ENCODE assay signal across 16 cellular contexts in the genomic region with DNA sequence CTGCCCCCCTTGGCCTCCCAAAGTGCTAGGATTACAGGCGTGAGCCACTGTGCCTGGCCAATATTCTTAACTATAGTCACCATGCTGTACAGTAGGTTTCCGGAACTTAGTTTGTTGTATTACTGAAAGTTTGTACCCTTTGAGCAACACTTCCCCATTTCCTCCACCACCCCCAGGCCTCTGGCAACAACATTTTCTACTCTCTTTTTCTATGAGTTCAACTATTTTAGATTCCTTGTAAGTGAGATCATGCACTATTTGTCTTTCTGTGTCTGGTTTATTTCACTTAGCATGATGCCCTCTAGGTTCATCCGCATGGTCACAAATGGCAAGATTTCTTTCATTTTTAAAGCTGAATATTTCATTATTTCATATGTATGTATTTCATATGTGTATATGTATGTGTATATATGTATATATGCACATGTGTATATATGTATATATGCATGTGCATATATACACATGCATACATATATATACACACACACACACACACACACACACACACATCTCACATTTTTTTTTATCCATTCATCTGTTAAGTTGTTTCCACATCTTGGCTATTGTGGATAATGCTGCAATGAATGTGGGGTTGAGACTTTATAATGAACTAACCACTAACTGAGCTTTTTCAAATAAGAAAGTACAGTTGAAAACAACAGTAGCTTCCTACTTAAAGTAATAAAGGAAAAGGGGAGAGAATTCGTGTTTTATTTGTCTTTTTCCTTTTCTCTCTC.
DNase-seq lines count a peak whose midpoint lies in the region; ATAC-seq and TF ChIP-seq lines count a peak whose summit lies in the region.
"Had no signal": no experiment of that assay in that cellular context is flagged by ENCODE, and none has a peak within 500 bp of the region (broad histone marks: within the 10 kb centered on the region; RNA-seq: fewer than 3 reads in every experiment).

No MANE protein-coding gene starts in this region.

- peak overlapping the region in 1 of 2 experiments; percentile 50 for H3K18ac ChIP-seq in mesenchymal stem cell (ENCODE audit: low read depth in 1 of 2, low read length in 2 of 2)

- no peak overlapping the region for H3K14ac ChIP-seq in mesenchymal stem cell (ENCODE audit: low read length in 2 of 2)

- ATAC-seq in HG02973 (IDR thresholded peaks at IDR 0.05; ENCODE audit: unreplicated experiment): no peak
- ATAC-seq in HG03108 (IDR thresholded peaks at IDR 0.05; ENCODE audit: unreplicated experiment): no peak
- ATAC-seq: T-cell, WTC11 had no signal

- no peaks in the 10 kb centered on the region for H3K27me3 ChIP-seq in brain microvascular endothelial cell (replicated peaks)
- H3K27me3 ChIP-seq in mesenchymal stem cell (ENCODE audit: control insufficient read depth in 1 of 2, insufficient read depth in 1 of 2, low read length in 2 of 2): no peaks in the 10 kb centered on the region

- H2BK15ac ChIP-seq in mesenchymal stem cell (ENCODE audit: low read depth, poor library complexity, severe bottlenecking): no peak overlapping the region

- peak overlapping the region; percentile 30 for H3K27ac ChIP-seq in brain microvascular endothelial cell
- peak overlapping the region; percentile 80 for H3K27ac ChIP-seq in mesenchymal stem cell (ENCODE audit: low read length, poor library complexity, severe bottlenecking)

- no peaks in the 10 kb centered on the region for H3K79me1 ChIP-seq in mesenchymal stem cell (replicated peaks; ENCODE audit: low read length, poor library complexity, severe bottlenecking)

- DNase-seq in EL: peak; percentile 76
- peak; percentile 73 for DNase-seq in MV-4-11 (lab: John Stamatoyannopoulos, UW)
- peak; percentile 51 for DNase-seq in brain microvascular endothelial cell
- DNase-seq in mesenchymal stem cell: peak; percentile 88
- DNase-seq in NCI-H2196 (lab: John Stamatoyannopoulos, UW; ENCODE audit: unreplicated experiment): no peak
- DNase-seq in NCI-H345 treated with DMSO at 0.1 percent for 48 hours (lab: John Stamatoyannopoulos, UW; ENCODE audit: unreplicated experiment): no peak
- DNase-seq: activated CD8-positive, alpha-beta memory T cell treated with anti-CD3 and anti-CD28 coated beads for 24 hours; Caco-2; immature natural killer cell; NCI-H1694; NCI-H524; stimulated activated CD4-positive, alpha-beta T cell treated with anti-CD3 and anti-CD28 coated beads, Interleukin-4, amount 100 ng/mL, for 4 hours; T-cell had no signal

- H4K91ac ChIP-seq in mesenchymal stem cell (ENCODE audit: low read length): no peak overlapping the region

- no peak for TF ChIP-seq CTCF in brain microvascular endothelial cell (IDR thresholded peaks at IDR 0.05; ENCODE audit: low read depth, low read length, missing control alignments)

- no peak overlapping the region for H2AK5ac ChIP-seq in mesenchymal stem cell (ENCODE audit: low read length, severe bottlenecking)

- WGBS in mesenchymal stem cell: no CpG with 5 or more reads among the region's 4 CpGs

- H4K8ac ChIP-seq in mesenchymal stem cell (ENCODE audit: low read length): no peak overlapping the region

- no peak overlapping the region for H3K23ac ChIP-seq in mesenchymal stem cell (ENCODE audit: low read length in 2 of 2)

- no peak overlapping the region for H3K4ac ChIP-seq in mesenchymal stem cell (ENCODE audit: low read depth in 1 of 2, low read length in 2 of 2)

- in situ Hi-C loops in brain microvascular endothelial cell (cut with HindIII; ENCODE audit: low pct_ligation_motif_present, low sequenced_read_pairs): no loop called here

- no peak overlapping the region for H3K9ac ChIP-seq in mesenchymal stem cell (ENCODE audit: low read length)

- no peak overlapping the region for H2BK120ac ChIP-seq in mesenchymal stem cell (ENCODE audit: low read depth, low read length)

- H3K9me3 ChIP-seq in mesenchymal stem cell (ENCODE audit: control insufficient read depth, low read length): no peaks in the 10 kb centered on the region
- H3K9me3 ChIP-seq: Caco-2 had no signal

- peak overlapping the region in 1 of 2 experiments; percentile 6 for H2BK12ac ChIP-seq in mesenchymal stem cell (ENCODE audit: low read length in 2 of 2)

- no peak overlapping the region for H3K4me2 ChIP-seq in mesenchymal stem cell (ENCODE audit: low read length, poor library complexity, severe bottlenecking)

- H3K36me3 ChIP-seq in brain microvascular endothelial cell (replicated peaks): no peaks in the 10 kb centered on the region
- no peaks in the 10 kb centered on the region for H3K36me3 ChIP-seq in mesenchymal stem cell (ENCODE audit: control insufficient read depth in 1 of 2, insufficient read depth in 2 of 2, low read depth in 1 of 2, low read length in 2 of 2)

- no peak overlapping the region for H2BK5ac ChIP-seq in mesenchymal stem cell (ENCODE audit: low read depth, low read length, poor library complexity, severe bottlenecking)

- no peak overlapping the region for H2AFZ ChIP-seq in mesenchymal stem cell (ENCODE audit: low read depth, low read length)

- H3K4me1 ChIP-seq in mesenchymal stem cell (ENCODE audit: control insufficient read depth, insufficient read depth, low read depth, low read length): peaks cover 4% of the 10 kb centered on the region

- H3K4me3 ChIP-seq in brain microvascular endothelial cell (ENCODE audit: low read depth, low read length): no peak overlapping the region
- H3K4me3 ChIP-seq in mesenchymal stem cell (ENCODE audit: insufficient read depth in 1 of 2, low read depth in 1 of 2, low read length in 2 of 2): no peak overlapping the region

Comparison
In these comparisons a context has a peak if more than half of its experiments do, and no peak if none do; other contexts are left out.
1. DNase-seq: peak in EL (single experiment), MV-4-11 (single experiment), brain microvascular endothelial cell (single experiment) and mesenchymal stem cell (single experiment); none in NCI-H2196 (single experiment) and NCI-H345 treated with DMSO at 0.1 percent for 48 hours (single experiment).